Comparison of ENCODE assay signal across 8 cellular contexts in genomic region chr11:34174411-34175041, GRCh38.
DNase-seq lines count a peak whose midpoint lies in the region; ATAC-seq and TF ChIP-seq lines count a peak whose summit lies in the region.

No MANE protein-coding gene starts in this region.

- DNase-seq in DND-41, result peak; percentile 66
- peak; percentile 28 for DNase-seq in KG1 (lab: John Stamatoyannopoulos, UW)
- no peak for DNase-seq in RWPE2 (ENCODE audit: low spot score)
- peak; percentile 75 for DNase-seq in activated gamma-delta T cell treated with Interleukin-2 at 50 U/mL for 16 hours
- peak; percentile 87 for DNase-seq in germinal center (ENCODE audit: low spot score)
- peak; percentile 99 for DNase-seq in osteoblast (ENCODE audit: insufficient read length, low spot score, missing footprints)
- DNase-seq in testis, result peak; percentile 89

- intact Hi-C loops in testis (cut with DNase I; ENCODE audit: low total_unique reads), result loop anchor here (5.0 kb wide), 1 partner anchor 183 kb away; the partner anchor contains the start of gene ABTB2

- no peak overlapping the region for H2AFZ ChIP-seq in DND-41 (ENCODE audit: low read depth, low read length)
- H2AFZ ChIP-seq in osteoblast (ENCODE audit: low read length), result peak overlapping the region; percentile 56

- no peaks in the 10 kb centered on the region for H3K79me2 ChIP-seq in DND-41 (ENCODE audit: insufficient read depth, low read length)
- H3K79me2 ChIP-seq in osteoblast (ENCODE audit: insufficient read depth, low read length), result no peaks in the 10 kb centered on the region

- H4K20me1 ChIP-seq in DND-41 (ENCODE audit: insufficient read depth, low read length) (no peaks in the 10 kb centered on the region; the same call in 1 of the 2 replicates), osteoblast (ENCODE audit: insufficient read depth, low read length) (peaks cover 8% of the 10 kb centered on the region)

- H3K27me3 ChIP-seq in DND-41 (ENCODE audit: insufficient read depth, low read length, poor library complexity) (peaks cover 38% of the 10 kb centered on the region), RWPE2 (ENCODE audit: insufficient read depth, poor library complexity, severe bottlenecking) (no peaks in the 10 kb centered on the region), osteoblast (ENCODE audit: insufficient read depth, low read length) (peaks cover 2% of the 10 kb centered on the region), testis (no peaks in the 10 kb centered on the region)

- no peak overlapping the region for H3K4me3 ChIP-seq in DND-41 (ENCODE audit: low read depth in 1 of 2, low read length in 2 of 2)
- H3K4me3 ChIP-seq in RWPE2 (ENCODE audit: severe bottlenecking), result no peak overlapping the region
- peak overlapping the region; percentile 65 for H3K4me3 ChIP-seq in osteoblast (ENCODE audit: insufficient read depth, low read length)
- peak overlapping the region in 1 of 2 donors; percentile 10 for H3K4me3 ChIP-seq in testis

- H3K27ac ChIP-seq in DND-41 (ENCODE audit: low read length) (no peak overlapping the region), RWPE2 (ENCODE audit: poor library complexity, severe bottlenecking) (no peak overlapping the region), osteoblast (ENCODE audit: low read depth, low read length) (no peak overlapping the region), testis (no peak overlapping the region)

- TF ChIP-seq CTCF in DND-41 (IDR thresholded peaks at IDR 0.05; ENCODE audit: borderline replicate concordance, extremely low read depth, low read length, poor library complexity, severe bottlenecking) (peak; percentile 73), RWPE2 (IDR thresholded peaks at IDR 0.05; ENCODE audit: poor library complexity, severe bottlenecking) (peak; percentile 97), osteoblast (IDR thresholded peaks at IDR 0.05; ENCODE audit: extremely low read depth, low read depth, low read length) (peak; percentile 80), testis (IDR thresholded peaks at IDR 0.05) (peak; percentile 77 to 88 (median 87))

- ATAC-seq in DND-41 (ENCODE audit: insufficient read depth, low read depth), result peak; percentile 99
- ATAC-seq in GM21717 (IDR thresholded peaks at IDR 0.05; ENCODE audit: unreplicated experiment), result peak; percentile 77
- peak; percentile 96 for ATAC-seq in RWPE2 (ENCODE audit: low read depth)

- H3K9me3 ChIP-seq in DND-41 (ENCODE audit: insufficient read depth, low read length, severe bottlenecking) (no peaks in the 10 kb centered on the region), RWPE2 (ENCODE audit: severe bottlenecking) (no peaks in the 10 kb centered on the region), osteoblast (ENCODE audit: low read depth, low read length) (no peaks in the 10 kb centered on the region), testis (no peaks in the 10 kb centered on the region)

- H3K9ac ChIP-seq in DND-41 (ENCODE audit: low read depth, low read length), result no peak overlapping the region

- 14 to 28% methylated on average over 11 to 33 of the region's 33 CpGs for WGBS in testis, 2 donors

- H3K36me3 ChIP-seq in DND-41 (ENCODE audit: insufficient read depth, low read length), result no peaks in the 10 kb centered on the region
- no peaks in the 10 kb centered on the region for H3K36me3 ChIP-seq in RWPE2 (ENCODE audit: low read depth)
- no peaks in the 10 kb centered on the region for H3K36me3 ChIP-seq in osteoblast (ENCODE audit: insufficient read depth, low read length)
- no peaks in the 10 kb centered on the region for H3K36me3 ChIP-seq in testis (ENCODE audit: low read depth, missing control alignments)

- no peak for TF ChIP-seq POLR2A in testis (IDR thresholded peaks at IDR 0.05)

- H3K4me2 ChIP-seq in DND-41 (ENCODE audit: insufficient read depth, low read length), result no peak overlapping the region
- H3K4me2 ChIP-seq in osteoblast (ENCODE audit: insufficient read depth, low read length), result peak overlapping the region; percentile 74

- H3K4me1 ChIP-seq in DND-41 (ENCODE audit: insufficient read depth, low read length) (no peaks in the 10 kb centered on the region), RWPE2 (ENCODE audit: insufficient read depth, poor library complexity, severe bottlenecking) (peaks cover 5% of the 10 kb centered on the region), osteoblast (ENCODE audit: insufficient read depth, low read length) (peaks cover 13% of the 10 kb centered on the region), testis (no peaks in the 10 kb centered on the region)
